ENCODE assay signal across 20 cellular contexts in the genomic region with DNA sequence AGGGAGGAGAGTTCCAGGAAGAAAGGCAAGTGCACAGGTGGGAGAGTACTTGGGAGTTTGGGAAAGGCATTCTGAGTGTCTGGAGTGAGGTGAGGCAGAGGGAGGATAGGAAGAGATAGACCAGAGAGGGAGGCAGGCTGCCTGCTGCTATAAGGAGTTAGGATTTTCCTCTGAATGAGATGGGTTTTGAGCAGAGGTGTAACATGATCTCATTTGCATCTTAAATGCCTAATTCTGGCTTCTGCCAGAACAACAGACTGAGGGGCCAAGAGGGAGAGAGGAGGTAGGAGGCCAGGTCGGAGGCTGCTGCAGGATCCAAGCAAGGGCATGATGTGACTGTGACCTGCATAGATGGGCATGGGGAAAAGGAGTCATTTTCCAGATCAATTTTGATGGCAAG. TPM values are rescaled to one million over a fixed set of nuclear protein-coding genes. Genes with fewer than 3 reads are reported as not detected.
"Had no signal": no experiment of that assay in that cellular context is flagged by ENCODE, and none has a peak within 500 bp of the region (broad histone marks: within the 10 kb centered on the region; RNA-seq: fewer than 3 reads in every experiment).

No MANE protein-coding gene starts in this region.

- H3K27me3 ChIP-seq: body of pancreas, cardiac muscle cell, foreskin keratinocyte, sigmoid colon, upper lobe of left lung had no signal

- H3K4me3 ChIP-seq: body of pancreas, cardiac muscle cell, sigmoid colon, smooth muscle cell, upper lobe of left lung had no signal

- DNase-seq: activated CD4-positive, alpha-beta T cell treated with anti-CD3 and anti-CD28 coated beads for 1 hour; activated CD4-positive, alpha-beta T cell treated with anti-CD3 and anti-CD28 coated beads, Interleukin-2, amount 50 U/mL, for 1 hour; activated CD8-positive, alpha-beta T cell treated with anti-CD3 and anti-CD28 coated beads, Interleukin-2, amount 10 ng/mL, durations not matched to agents 7 days and 5 days; activated gamma-delta T cell treated with Interleukin-2 at 50 U/mL for 16 hours; anterior cingulate cortex; body of pancreas; cortex of kidney; foreskin keratinocyte; retina; sigmoid colon; stimulated activated CD4-positive, alpha-beta T cell treated with anti-CD3 and anti-CD28 coated beads, Interleukin-15, amount 100 ng/mL, for 24 hours; stimulated activated CD8-positive, alpha-beta memory T cell treated with anti-CD3 and anti-CD28 coated beads, Interleukin-4, amount 100 ng/mL, for 48 hours; stimulated activated naive B cell treated with anti-CD40 and anti-IgM and Interleukin-4, amounts not matched to agents 10 μg/mL and 1 μg/mL and 100 μg/mL, for 72 hours; T-helper 1 cell; WERI-Rb-1 had no signal

- H3K4me1 ChIP-seq: body of pancreas, foreskin keratinocyte, upper lobe of left lung had no signal

- ATAC-seq: activated CD8-positive, alpha-beta T cell treated with anti-CD3 and anti-CD28 coated beads, Interleukin-2, amount 10 ng/mL, durations not matched to agents 7 days and 5 days; body of pancreas; foreskin keratinocyte; stimulated activated naive B cell treated with anti-CD40 and anti-IgM and Interleukin-4, amounts not matched to agents 10 μg/mL and 1 μg/mL and 100 μg/mL, for 72 hours had no signal

- H3K4me2 ChIP-seq: smooth muscle cell had no signal

- H3K36me3 ChIP-seq: cardiac muscle cell, sigmoid colon, upper lobe of left lung, WERI-Rb-1 had no signal

- H3K27ac ChIP-seq: body of pancreas, cardiac muscle cell, foreskin keratinocyte, sigmoid colon, upper lobe of left lung, WERI-Rb-1 had no signal

- H3K9me3 ChIP-seq: body of pancreas, sigmoid colon had no signal

RNA-seq across cellular contexts. Expression of a gene that starts 31.5 kb away (rescaled TPM):
- polyA plus RNA-seq: fibroblast of lung, foreskin keratinocyte, liver, smooth muscle cell had no signal
